ENCODE assay signal across 3 cellular contexts in genomic region chr1:21669033-21669286, GRCh38.
TF ChIP-seq lines count a peak whose summit lies in the region.

No MANE protein-coding gene starts in this region.

TF ChIP-seq in SK-N-SH, 30 proteins besides CTCF, POLR2A, EP300 and RAD21:
- TF ChIP-seq FOSL2 (IDR thresholded peaks at IDR 0.05; ENCODE audit: borderline replicate concordance, low read depth) (no peak), RXRA (IDR thresholded peaks at IDR 0.05; ENCODE audit: borderline replicate concordance, low read depth) (no peak), EZH2phosphoT487 (IDR thresholded peaks at IDR 0.05; ENCODE audit: borderline replicate concordance, low read depth) (no peak), TAF1 (IDR thresholded peaks at IDR 0.05; ENCODE audit: borderline replicate concordance, low read depth, low read length) (no peak), FOXM1 (IDR thresholded peaks at IDR 0.05; ENCODE audit: low read depth) (no peak), CHD2 (IDR thresholded peaks at IDR 0.05; ENCODE audit: low read length, partially characterized antibody) (no peak), NRF1 (IDR thresholded peaks at IDR 0.05; ENCODE audit: low read depth, low read length) (no peak), TCF12 (IDR thresholded peaks at IDR 0.05) (no peak), GATA2 (CRISPR knock-in tag; IDR thresholded peaks at IDR 0.05) (no peak)

TF ChIP-seq in SK-N-SH treated with all-trans-retinoic acid at 6 μM for 48 hours, 23 proteins besides CTCF, POLR2A, EP300 and RAD21 (continues in another document):
- no peak for TF ChIP-seq GLIS3 (CRISPR knock-in tag; IDR thresholded peaks at IDR 0.05)
- TF ChIP-seq ARNTL (CRISPR knock-in tag; IDR thresholded peaks at IDR 0.05; ENCODE audit: borderline replicate concordance, low read depth), result no peak
- no peak for TF ChIP-seq CREB5 (CRISPR knock-in tag; IDR thresholded peaks at IDR 0.05; ENCODE audit: low read depth)
- no peak for TF ChIP-seq PATZ1 (CRISPR knock-in tag; IDR thresholded peaks at IDR 0.05; ENCODE audit: borderline replicate concordance)
- TF ChIP-seq CSRNP3 (CRISPR knock-in tag; IDR thresholded peaks at IDR 0.05), result no peak
- no peak for TF ChIP-seq ISL1 (CRISPR knock-in tag; IDR thresholded peaks at IDR 0.05)
- TF ChIP-seq TOX (CRISPR knock-in tag; IDR thresholded peaks at IDR 0.05; ENCODE audit: borderline replicate concordance), result no peak
- no peak for TF ChIP-seq TCF4 (CRISPR knock-in tag; IDR thresholded peaks at IDR 0.05; ENCODE audit: borderline replicate concordance)
- no peak for TF ChIP-seq TSHZ2 (CRISPR knock-in tag; IDR thresholded peaks at IDR 0.05)
- no peak for TF ChIP-seq PPARA (CRISPR knock-in tag; IDR thresholded peaks at IDR 0.05; ENCODE audit: borderline replicate concordance)
- TF ChIP-seq ZNF565 (CRISPR knock-in tag; conservative IDR thresholded peaks at IDR 0.05; ENCODE audit: low read depth), result no peak
- TF ChIP-seq OSR1 (CRISPR knock-in tag; IDR thresholded peaks at IDR 0.05), result no peak
- TF ChIP-seq CSDC2 (CRISPR knock-in tag; IDR thresholded peaks at IDR 0.05), result no peak
- no peak for TF ChIP-seq POU6F1 (CRISPR knock-in tag; IDR thresholded peaks at IDR 0.05; ENCODE audit: borderline replicate concordance, low read depth)
- TF ChIP-seq RARB (CRISPR knock-in tag; IDR thresholded peaks at IDR 0.05), result no peak
- no peak for TF ChIP-seq ZC3H10 (CRISPR knock-in tag; IDR thresholded peaks at IDR 0.05)
- TF ChIP-seq SNAI2 (CRISPR knock-in tag; IDR thresholded peaks at IDR 0.05), result no peak
- no peak for TF ChIP-seq ESRRG (CRISPR knock-in tag; IDR thresholded peaks at IDR 0.05)

TF ChIP-seq in K562, 482 proteins besides CTCF, POLR2A, EP300 and RAD21:
- peak in 1 of 2 experiments; percentile 2 for TF ChIP-seq E2F6 (IDR thresholded peaks at IDR 0.05; ENCODE audit: borderline replicate concordance in 1 of 2, extremely low read depth in 1 of 2, insufficient read depth in 1 of 2, insufficient read length in 1 of 2, low read depth in 1 of 2, low read length in 1 of 2, poor library complexity in 1 of 2, severe bottlenecking in 1 of 2)
- TF ChIP-seq MLX (CRISPR knock-in tag; conservative IDR thresholded peaks at IDR 0.05), result no peak
- TF ChIP-seq POLR2H (tag; IDR thresholded peaks at IDR 0.05; ENCODE audit: low read depth), result no peak
- no peak for TF ChIP-seq RAD51 (IDR thresholded peaks at IDR 0.05; ENCODE audit: borderline replicate concordance, low read depth)
- TF ChIP-seq NFE2L1 (tag; IDR thresholded peaks at IDR 0.05; ENCODE audit: borderline replicate concordance, low read depth), result no peak
- TF ChIP-seq KAT7 (CRISPR knock-in tag; IDR thresholded peaks at IDR 0.05; ENCODE audit: borderline replicate concordance), result peak; percentile 14; the same call in 1 of the 2 replicates
- no peak for TF ChIP-seq TGIF2 (CRISPR knock-in tag; IDR thresholded peaks at IDR 0.05)
- TF ChIP-seq FOXK2 (conservative IDR thresholded peaks at IDR 0.05 in 1 of 2, IDR thresholded peaks at IDR 0.05 in 1 of 2; ENCODE audit: low read depth in 2 of 2), result no peak
- no peak for TF ChIP-seq ETS1 (conservative IDR thresholded peaks at IDR 0.05; ENCODE audit: control insufficient read depth, low read depth, low read length)
- 0 out of 2 replicates have a peak, but pooled peaks have one; percentile 69 for TF ChIP-seq MED1 (CRISPR knock-in tag; IDR thresholded peaks at IDR 0.05; ENCODE audit: borderline replicate concordance)
- TF ChIP-seq PHF8 (IDR thresholded peaks at IDR 0.05; ENCODE audit: borderline replicate concordance, low read length), result peak; percentile 66; the same call in 1 of the 2 replicates
- TF ChIP-seq SMARCB1 (IDR thresholded peaks at IDR 0.05; ENCODE audit: insufficient read length, low read depth), result no peak
- TF ChIP-seq USF1 (CRISPR knock-in tag; IDR thresholded peaks at IDR 0.05), result no peak
- TF ChIP-seq TCF7 (IDR thresholded peaks at IDR 0.05; ENCODE audit: borderline replicate concordance), result no peak
- no peak for TF ChIP-seq THRA (IDR thresholded peaks at IDR 0.05)
- no peak for TF ChIP-seq NCOA1 (IDR thresholded peaks at IDR 0.05; ENCODE audit: low read depth)
- TF ChIP-seq ZNF197 (CRISPR knock-in tag; IDR thresholded peaks at IDR 0.05; ENCODE audit: low read depth), result no peak
- no peak for TF ChIP-seq ZBTB43 (CRISPR knock-in tag; IDR thresholded peaks at IDR 0.05)
- TF ChIP-seq KAT2B (IDR thresholded peaks at IDR 0.05; ENCODE audit: low read depth, low read length), result no peak
- peak; percentile 43 for TF ChIP-seq U2AF1 (optimal IDR thresholded peaks at IDR 0.05; ENCODE audit: low read depth, low read length)
- TF ChIP-seq KDM5B (IDR thresholded peaks at IDR 0.05; ENCODE audit: insufficient replicate concordance, low read depth, low read length), result no peak
- TF ChIP-seq XRCC4 (IDR thresholded peaks at IDR 0.05; ENCODE audit: extremely low read depth, insufficient read depth, insufficient read length), result no peak
- TF ChIP-seq ZNF324 (CRISPR knock-in tag; IDR thresholded peaks at IDR 0.05), result no peak
- TF ChIP-seq USF2 (CRISPR knock-in tag; IDR thresholded peaks at IDR 0.05), result no peak
- TF ChIP-seq RFX5 (IDR thresholded peaks at IDR 0.05; ENCODE audit: low read depth, low read length), result no peak
- TF ChIP-seq ZNF740 (CRISPR knock-in tag; IDR thresholded peaks at IDR 0.05), result no peak
- 0 out of 4 replicates have a peak, but pooled peaks of 1 of the 2 experiments have one; percentile 54 for TF ChIP-seq ZNF740 (tag; IDR thresholded peaks at IDR 0.05)
- 0 out of 2 replicates have a peak, but pooled peaks have one; percentile 2 for TF ChIP-seq EGR1 (conservative IDR thresholded peaks at IDR 0.05)
- TF ChIP-seq ZNF766 (CRISPR knock-in tag; conservative IDR thresholded peaks at IDR 0.05), result no peak
- no peak for TF ChIP-seq ZNF282 (CRISPR knock-in tag; IDR thresholded peaks at IDR 0.05)
TF ChIP-seq in K562: peak in this region for 7.
